21 cellular contexts compared by ENCODE assay signal in genomic region chr14:95406756-95407155, GRCh38.
"Had no signal": no experiment of that assay in that cellular context is flagged by ENCODE, and none has a peak within 500 bp of the region (broad histone marks: within the 10 kb centered on the region; RNA-seq: fewer than 3 reads in every experiment).

No MANE protein-coding gene starts in this region.

- H3K4me3 Mint-ChIP-seq: effector memory CD8-positive, alpha-beta T cell; naive thymus-derived CD4-positive, alpha-beta T cell; nephron progenitor cell; type B pancreatic cell had no signal

- H3K27ac ChIP-seq: gastrocnemius medialis, psoas muscle, stomach, thyroid gland had no signal

- H3K36me3 ChIP-seq: gastrocnemius medialis, sigmoid colon, stomach, thyroid gland had no signal

- H3K4me1 ChIP-seq: psoas muscle, thyroid gland had no signal

- H3K27me3 Mint-ChIP-seq: effector memory CD8-positive, alpha-beta T cell; naive thymus-derived CD4-positive, alpha-beta T cell had no signal

- DNase-seq: cerebellar nuclear complex; cortex of kidney; effector memory CD8-positive, alpha-beta T cell; erythroblast; gastrocnemius medialis; head of caudate nucleus; mesenchymal stem cell; midbrain; naive thymus-derived CD4-positive, alpha-beta T cell; nephron progenitor cell; nucleus accumbens; psoas muscle; right cardiac atrium; sigmoid colon; stimulated activated CD4-positive, alpha-beta T cell treated with anti-CD3 and anti-CD28 coated beads, Interleukin-4, amount 100 ng/mL, for 4 hours; stimulated activated naive CD4-positive, alpha-beta T cell treated with Interleukin-2 at 50 U/mL for 16 hours; stomach; thyroid gland had no signal

- H3K9me3 Mint-ChIP-seq: effector memory CD8-positive, alpha-beta T cell; nephron progenitor cell; type B pancreatic cell had no signal

- H3K36me3 Mint-ChIP-seq: type B pancreatic cell had no signal

- H3K27me3 ChIP-seq: gastrocnemius medialis, sigmoid colon, stomach, thyroid gland had no signal

- H3K27ac Mint-ChIP-seq: nephron progenitor cell, type B pancreatic cell had no signal

- ATAC-seq: effector memory CD8-positive, alpha-beta T cell; left lobe of liver; naive thymus-derived CD4-positive, alpha-beta T cell; psoas muscle; right cardiac atrium had no signal

- H3K9me3 ChIP-seq: gastrocnemius medialis, psoas muscle, sigmoid colon, stomach, thyroid gland had no signal

- H3K4me1 Mint-ChIP-seq: naive thymus-derived CD4-positive, alpha-beta T cell had no signal

- H3K4me3 ChIP-seq: gastrocnemius medialis, lung, psoas muscle, sigmoid colon, stomach, thyroid gland had no signal
